1 cellular context compared by ENCODE assay signal in genomic region chr19:18297308-18297707, GRCh38.
TF ChIP-seq lines count a peak whose summit lies in the region.

No MANE protein-coding gene starts in this region.

TF ChIP-seq in IMR-90, 13 proteins besides CTCF, POLR2A, EP300 and RAD21:
- TF ChIP-seq CEBPB (IDR thresholded peaks at IDR 0.05; ENCODE audit: low read depth, low read length) (peak; percentile 64), RCOR1 (IDR thresholded peaks at IDR 0.05; ENCODE audit: insufficient replicate concordance, low read length) (no peak)
TF ChIP-seq in IMR-90: peak in this region for 1.
